27 cellular contexts compared by ENCODE assay signal in genomic region chr2:241728000-241728399, GRCh38. TPM values are rescaled to one million over a fixed set of nuclear protein-coding genes. Genes with fewer than 3 reads are reported as not detected.
DNase-seq lines count a peak whose midpoint lies in the region; ATAC-seq and TF ChIP-seq lines count a peak whose summit lies in the region.
"Had no signal": no experiment of that assay in that cellular context is flagged by ENCODE, and none has a peak within 500 bp of the region (broad histone marks: within the 10 kb centered on the region; RNA-seq: fewer than 3 reads in every experiment).

No MANE protein-coding gene starts in this region.

- no peaks in the 10 kb centered on the region for H3K27me3 Mint-ChIP-seq in nephron progenitor cell (ENCODE audit: low read depth, poor library complexity)
- H3K27me3 Mint-ChIP-seq in natural killer cell treated with Interleukin-12 subunit alpha and Interleukin-12 subunit beta and Interleukin-15 and Interleukin-18, amount 100 ng/mL, for 72 hours, result no peaks in the 10 kb centered on the region
- H3K27me3 Mint-ChIP-seq: activated CD4-positive, alpha-beta T cell treated with anti-CD3 and anti-CD28 coated beads for 36 hours; activated CD8-positive, alpha-beta T cell treated with anti-CD3 and anti-CD28 coated beads for 36 hours; activated naive CD4-positive, alpha-beta T cell treated with anti-CD3 and anti-CD28 coated beads, Interleukin-2, amount 10 ng/mL, durations not matched to agents 7 days and 5 days; CD4-positive, alpha-beta memory T cell; memory B cell had no signal

- no peaks in the 10 kb centered on the region for H3K27me3 ChIP-seq in dorsolateral prefrontal cortex
- H3K27me3 ChIP-seq: brain microvascular endothelial cell, upper lobe of left lung had no signal

- intact Hi-C loops in Right ventricle myocardium inferior (cut with DNase I) (no loop called here), cardiac septum (cut with DNase I) (no loop called here), dorsolateral prefrontal cortex (cut with DNase I) (loop anchor here in 1 of 2 donors (2.0 kb wide), 1 partner anchor 25 kb away; the partner anchor contains the start of gene ING5)

- no peak for TF ChIP-seq CTCF in dorsolateral prefrontal cortex (IDR thresholded peaks at IDR 0.05 in 54 of 56, conservative IDR thresholded peaks at IDR 0.05 in 2 of 56; ENCODE audit: low read depth in 1 of 56, partially characterized antibody in 56 of 56)
- no peak for TF ChIP-seq CTCF in nephron progenitor cell (IDR thresholded peaks at IDR 0.05)

- H3K36me3 Mint-ChIP-seq in nephron progenitor cell (ENCODE audit: low read depth), result peaks cover 47% of the 10 kb centered on the region
- no peaks in the 10 kb centered on the region for H3K36me3 Mint-ChIP-seq in natural killer cell treated with Interleukin-12 subunit alpha and Interleukin-12 subunit beta and Interleukin-15 and Interleukin-18, amount 100 ng/mL, for 72 hours

- H3K27ac Mint-ChIP-seq in nephron progenitor cell, result peak overlapping the region; percentile 45
- no peak overlapping the region for H3K27ac Mint-ChIP-seq in natural killer cell treated with Interleukin-12 subunit alpha and Interleukin-12 subunit beta and Interleukin-15 and Interleukin-18, amount 100 ng/mL, for 72 hours
- H3K27ac Mint-ChIP-seq: activated CD4-positive, alpha-beta T cell treated with anti-CD3 and anti-CD28 coated beads for 36 hours; activated CD8-positive, alpha-beta T cell treated with anti-CD3 and anti-CD28 coated beads for 36 hours; activated naive CD4-positive, alpha-beta T cell treated with anti-CD3 and anti-CD28 coated beads, Interleukin-2, amount 10 ng/mL, durations not matched to agents 7 days and 5 days; activated T-helper 1 cell treated with anti-CD3 and anti-CD28 coated beads, Interleukin-12 subunit alpha, Interleukin-12 subunit beta, Interleukin-2, Interleukin-4 antibody, amounts not matched to agents 30 ng/mL and 10 ng/mL and 1 ng/mL, durations not matched to agents 14 hours and 24 hours and 36 hours; immature natural killer cell; memory B cell had no signal

- H3K4me3 Mint-ChIP-seq in nephron progenitor cell, result no peak overlapping the region
- no peak overlapping the region for H3K4me3 Mint-ChIP-seq in natural killer cell treated with Interleukin-12 subunit alpha and Interleukin-12 subunit beta and Interleukin-15 and Interleukin-18, amount 100 ng/mL, for 72 hours
- H3K4me3 Mint-ChIP-seq: activated CD4-positive, alpha-beta T cell treated with anti-CD3 and anti-CD28 coated beads for 36 hours; activated CD8-positive, alpha-beta T cell treated with anti-CD3 and anti-CD28 coated beads for 36 hours; activated naive CD4-positive, alpha-beta T cell treated with anti-CD3 and anti-CD28 coated beads, Interleukin-2, amount 10 ng/mL, durations not matched to agents 7 days and 5 days; activated T-helper 1 cell treated with anti-CD3 and anti-CD28 coated beads, Interleukin-12 subunit alpha, Interleukin-12 subunit beta, Interleukin-2, Interleukin-4 antibody, amounts not matched to agents 30 ng/mL and 10 ng/mL and 1 ng/mL, durations not matched to agents 14 hours and 24 hours and 36 hours; CD4-positive, alpha-beta memory T cell; immature natural killer cell; memory B cell had no signal

- peaks cover 16% of the 10 kb centered on the region for H3K9me3 Mint-ChIP-seq in nephron progenitor cell
- no peaks in the 10 kb centered on the region for H3K9me3 Mint-ChIP-seq in natural killer cell treated with Interleukin-12 subunit alpha and Interleukin-12 subunit beta and Interleukin-15 and Interleukin-18, amount 100 ng/mL, for 72 hours
- H3K9me3 Mint-ChIP-seq: activated CD8-positive, alpha-beta T cell treated with anti-CD3 and anti-CD28 coated beads for 36 hours; activated T-helper 1 cell treated with anti-CD3 and anti-CD28 coated beads, Interleukin-12 subunit alpha, Interleukin-12 subunit beta, Interleukin-2, Interleukin-4 antibody, amounts not matched to agents 30 ng/mL and 10 ng/mL and 1 ng/mL, durations not matched to agents 14 hours and 24 hours and 36 hours; immature natural killer cell; memory B cell had no signal

- ATAC-seq in Right ventricle myocardium inferior (peak; percentile 57), GM21717 (IDR thresholded peaks at IDR 0.05; ENCODE audit: unreplicated experiment) (no peak)
- ATAC-seq in natural killer cell treated with Interleukin-12 subunit alpha and Interleukin-12 subunit beta and Interleukin-15 and Interleukin-18, amount 100 ng/mL, for 72 hours, result no peak
- ATAC-seq: activated CD4-positive, alpha-beta T cell treated with anti-CD3 and anti-CD28 coated beads for 36 hours; activated CD8-positive, alpha-beta T cell treated with anti-CD3 and anti-CD28 coated beads for 36 hours had no signal

- DNase-seq in Right ventricle myocardium inferior (ENCODE audit: missing footprints) (no peak), cardiac septum (ENCODE audit: low spot score) (no peak), dorsolateral prefrontal cortex (no peak), nephron progenitor cell (no peak), NCI-H1105 (lab: John Stamatoyannopoulos, UW) (no peak)
- no peak for DNase-seq in stimulated activated naive CD4-positive, alpha-beta T cell (lab: John Stamatoyannopoulos, UW)
- DNase-seq in natural killer cell treated with Interleukin-12 subunit alpha and Interleukin-12 subunit beta and Interleukin-15 and Interleukin-18, amount 100 ng/mL, for 72 hours (ENCODE audit: low spot score), result no peak
- DNase-seq: activated CD4-positive, alpha-beta T cell treated with anti-CD3 and anti-CD28 coated beads for 36 hours; activated CD8-positive, alpha-beta memory T cell treated with anti-CD3 and anti-CD28 coated beads, Interleukin-2, amount 50 U/mL, for 48 hours; activated CD8-positive, alpha-beta T cell treated with anti-CD3 and anti-CD28 coated beads for 36 hours; activated naive CD4-positive, alpha-beta T cell treated with anti-CD3 and anti-CD28 coated beads, Interleukin-2, amount 10 ng/mL, durations not matched to agents 7 days and 5 days; brain microvascular endothelial cell; CD4-positive, alpha-beta memory T cell; effector CD8-positive, alpha-beta T cell; immature natural killer cell; Kasumi-1; MV-4-11; NCI-H1436 treated with DMSO at 0.1 percent for 48 hours; SIG-M5; stimulated activated CD4-positive, alpha-beta T cell treated with anti-CD3 and anti-CD28 coated beads, Interleukin-4, amount 100 ng/mL, for 1 hour; T-helper 9 cell; upper lobe of left lung had no signal

- H3K4me3 ChIP-seq in dorsolateral prefrontal cortex, result no peak overlapping the region
- H3K4me3 ChIP-seq: upper lobe of left lung had no signal

- peaks cover 17% of the 10 kb centered on the region for H3K4me1 Mint-ChIP-seq in nephron progenitor cell
- peaks cover 27 to 28% of the 10 kb centered on the region in 2 donors for H3K4me1 Mint-ChIP-seq in natural killer cell treated with Interleukin-12 subunit alpha and Interleukin-12 subunit beta and Interleukin-15 and Interleukin-18, amount 100 ng/mL, for 72 hours (ENCODE audit: low read depth in 2 of 2)

- H3K27ac ChIP-seq in dorsolateral prefrontal cortex, result peak overlapping the region in 51 of 59 donors; percentile 37 to 86 (median 74)
- H3K27ac ChIP-seq: brain microvascular endothelial cell, VCaP had no signal

RNA-seq across cellular contexts. Expression of gene D2HGDH, which starts 6.4 kb away (rescaled TPM):
- total RNA-seq in Right ventricle myocardium inferior (19.6 TPM), cardiac septum (15.7 TPM), dorsolateral prefrontal cortex (10 to 100 TPM; 17.2 to 49.8 (median 28.8) TPM)
- 10 to 100 TPM; 36.6 to 60.1 TPM for total RNA-seq in natural killer cell treated with Interleukin-12 subunit alpha and Interleukin-12 subunit beta and Interleukin-15 and Interleukin-18, amount 100 ng/mL, for 72 hours

RNA-seq across cellular contexts. Expression of gene ING5, which starts 26.2 kb away (rescaled TPM):
- total RNA-seq in Right ventricle myocardium inferior (16.5 TPM), cardiac septum (14.9 TPM), dorsolateral prefrontal cortex (10 to 100 TPM; 41.5 to 97.4 (median 61.9) TPM)
- total RNA-seq in natural killer cell treated with Interleukin-12 subunit alpha and Interleukin-12 subunit beta and Interleukin-15 and Interleukin-18, amount 100 ng/mL, for 72 hours, result 10 to 100 TPM; 27.8 to 70.6 TPM

RNA-seq across cellular contexts. Expression of gene DTYMK, which starts 41.4 kb away (rescaled TPM):
- total RNA-seq in Right ventricle myocardium inferior, result 11.1 TPM
- 10.5 TPM for total RNA-seq in cardiac septum
- 10 to 100 TPM in 119 of 120 experiments, 1 to 10 TPM in 1; 9.9 to 26.6 (median 15.6) TPM for total RNA-seq in dorsolateral prefrontal cortex
- total RNA-seq in natural killer cell treated with Interleukin-12 subunit alpha and Interleukin-12 subunit beta and Interleukin-15 and Interleukin-18, amount 100 ng/mL, for 72 hours, result 100 to 1,000 TPM in 1 of 2 donors, 10 to 100 TPM in 1; 65.1 to 155 TPM

RNA-seq across cellular contexts. Expression of gene GAL3ST2, which starts 48.6 kb away (rescaled TPM):
- total RNA-seq in Right ventricle myocardium inferior (not detected), cardiac septum (not detected), dorsolateral prefrontal cortex (1 to 10 TPM in 91 of 120 experiments, under 1 TPM in 27, not detected in 2; 0.42 to 4.8 (median 1.5) TPM)
- total RNA-seq in natural killer cell treated with Interleukin-12 subunit alpha and Interleukin-12 subunit beta and Interleukin-15 and Interleukin-18, amount 100 ng/mL, for 72 hours, result 1 to 10 TPM in 1 of 2 donors, under 1 TPM in 1; 0.83 to 2.8 TPM
- total RNA-seq: sciatic nerve had no signal
